ENCODE assay signal across 2 cellular contexts in the genomic region with DNA sequence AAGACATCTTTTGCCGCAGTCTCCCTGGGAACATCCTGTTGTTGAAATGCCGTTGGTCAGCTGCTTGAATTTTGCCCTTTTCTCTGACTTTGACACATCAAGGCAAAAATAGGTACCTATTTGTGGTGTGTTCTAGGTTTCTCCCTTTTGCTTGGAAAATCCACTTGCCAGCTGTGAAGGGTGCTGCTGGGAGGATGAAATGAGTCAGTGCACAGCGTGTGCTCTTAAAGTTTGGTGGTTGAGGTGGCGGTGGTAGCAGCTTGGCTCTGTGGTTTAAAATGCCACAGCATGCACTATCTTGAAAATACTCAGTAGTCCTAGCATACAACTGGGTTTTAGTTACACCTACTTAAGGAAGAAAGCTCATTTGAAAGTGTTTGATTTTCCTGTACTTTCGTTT.
TF ChIP-seq lines count a peak whose summit lies in the region.

No MANE protein-coding gene starts in this region.

TF ChIP-seq in HEK293, 187 proteins besides CTCF, POLR2A, EP300 and RAD21 (continued from another document):
- TF ChIP-seq, protein P1, sequence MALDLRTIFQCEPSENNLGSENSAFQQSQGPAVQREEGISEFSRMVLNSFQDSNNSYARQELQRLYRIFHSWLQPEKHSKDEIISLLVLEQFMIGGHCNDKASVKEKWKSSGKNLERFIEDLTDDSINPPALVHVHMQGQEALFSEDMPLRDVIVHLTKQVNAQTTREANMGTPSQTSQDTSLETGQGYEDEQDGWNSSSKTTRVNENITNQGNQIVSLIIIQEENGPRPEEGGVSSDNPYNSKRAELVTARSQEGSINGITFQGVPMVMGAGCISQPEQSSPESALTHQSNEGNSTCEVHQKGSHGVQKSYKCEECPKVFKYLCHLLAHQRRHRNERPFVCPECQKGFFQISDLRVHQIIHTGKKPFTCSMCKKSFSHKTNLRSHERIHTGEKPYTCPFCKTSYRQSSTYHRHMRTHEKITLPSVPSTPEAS (tag by site-specific recombination; IDR thresholded peaks at IDR 0.05), result no peak

TF ChIP-seq in GM12878, 131 proteins besides CTCF, POLR2A, EP300 and RAD21 (continued from another document):
- TF ChIP-seq, protein P2, sequence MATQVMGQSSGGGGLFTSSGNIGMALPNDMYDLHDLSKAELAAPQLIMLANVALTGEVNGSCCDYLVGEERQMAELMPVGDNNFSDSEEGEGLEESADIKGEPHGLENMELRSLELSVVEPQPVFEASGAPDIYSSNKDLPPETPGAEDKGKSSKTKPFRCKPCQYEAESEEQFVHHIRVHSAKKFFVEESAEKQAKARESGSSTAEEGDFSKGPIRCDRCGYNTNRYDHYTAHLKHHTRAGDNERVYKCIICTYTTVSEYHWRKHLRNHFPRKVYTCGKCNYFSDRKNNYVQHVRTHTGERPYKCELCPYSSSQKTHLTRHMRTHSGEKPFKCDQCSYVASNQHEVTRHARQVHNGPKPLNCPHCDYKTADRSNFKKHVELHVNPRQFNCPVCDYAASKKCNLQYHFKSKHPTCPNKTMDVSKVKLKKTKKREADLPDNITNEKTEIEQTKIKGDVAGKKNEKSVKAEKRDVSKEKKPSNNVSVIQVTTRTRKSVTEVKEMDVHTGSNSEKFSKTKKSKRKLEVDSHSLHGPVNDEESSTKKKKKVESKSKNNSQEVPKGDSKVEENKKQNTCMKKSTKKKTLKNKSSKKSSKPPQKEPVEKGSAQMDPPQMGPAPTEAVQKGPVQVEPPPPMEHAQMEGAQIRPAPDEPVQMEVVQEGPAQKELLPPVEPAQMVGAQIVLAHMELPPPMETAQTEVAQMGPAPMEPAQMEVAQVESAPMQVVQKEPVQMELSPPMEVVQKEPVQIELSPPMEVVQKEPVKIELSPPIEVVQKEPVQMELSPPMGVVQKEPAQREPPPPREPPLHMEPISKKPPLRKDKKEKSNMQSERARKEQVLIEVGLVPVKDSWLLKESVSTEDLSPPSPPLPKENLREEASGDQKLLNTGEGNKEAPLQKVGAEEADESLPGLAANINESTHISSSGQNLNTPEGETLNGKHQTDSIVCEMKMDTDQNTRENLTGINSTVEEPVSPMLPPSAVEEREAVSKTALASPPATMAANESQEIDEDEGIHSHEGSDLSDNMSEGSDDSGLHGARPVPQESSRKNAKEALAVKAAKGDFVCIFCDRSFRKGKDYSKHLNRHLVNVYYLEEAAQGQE (IDR thresholded peaks at IDR 0.05; ENCODE audit: low read depth, low read length), result no peak
- TF ChIP-seq, protein P3, sequence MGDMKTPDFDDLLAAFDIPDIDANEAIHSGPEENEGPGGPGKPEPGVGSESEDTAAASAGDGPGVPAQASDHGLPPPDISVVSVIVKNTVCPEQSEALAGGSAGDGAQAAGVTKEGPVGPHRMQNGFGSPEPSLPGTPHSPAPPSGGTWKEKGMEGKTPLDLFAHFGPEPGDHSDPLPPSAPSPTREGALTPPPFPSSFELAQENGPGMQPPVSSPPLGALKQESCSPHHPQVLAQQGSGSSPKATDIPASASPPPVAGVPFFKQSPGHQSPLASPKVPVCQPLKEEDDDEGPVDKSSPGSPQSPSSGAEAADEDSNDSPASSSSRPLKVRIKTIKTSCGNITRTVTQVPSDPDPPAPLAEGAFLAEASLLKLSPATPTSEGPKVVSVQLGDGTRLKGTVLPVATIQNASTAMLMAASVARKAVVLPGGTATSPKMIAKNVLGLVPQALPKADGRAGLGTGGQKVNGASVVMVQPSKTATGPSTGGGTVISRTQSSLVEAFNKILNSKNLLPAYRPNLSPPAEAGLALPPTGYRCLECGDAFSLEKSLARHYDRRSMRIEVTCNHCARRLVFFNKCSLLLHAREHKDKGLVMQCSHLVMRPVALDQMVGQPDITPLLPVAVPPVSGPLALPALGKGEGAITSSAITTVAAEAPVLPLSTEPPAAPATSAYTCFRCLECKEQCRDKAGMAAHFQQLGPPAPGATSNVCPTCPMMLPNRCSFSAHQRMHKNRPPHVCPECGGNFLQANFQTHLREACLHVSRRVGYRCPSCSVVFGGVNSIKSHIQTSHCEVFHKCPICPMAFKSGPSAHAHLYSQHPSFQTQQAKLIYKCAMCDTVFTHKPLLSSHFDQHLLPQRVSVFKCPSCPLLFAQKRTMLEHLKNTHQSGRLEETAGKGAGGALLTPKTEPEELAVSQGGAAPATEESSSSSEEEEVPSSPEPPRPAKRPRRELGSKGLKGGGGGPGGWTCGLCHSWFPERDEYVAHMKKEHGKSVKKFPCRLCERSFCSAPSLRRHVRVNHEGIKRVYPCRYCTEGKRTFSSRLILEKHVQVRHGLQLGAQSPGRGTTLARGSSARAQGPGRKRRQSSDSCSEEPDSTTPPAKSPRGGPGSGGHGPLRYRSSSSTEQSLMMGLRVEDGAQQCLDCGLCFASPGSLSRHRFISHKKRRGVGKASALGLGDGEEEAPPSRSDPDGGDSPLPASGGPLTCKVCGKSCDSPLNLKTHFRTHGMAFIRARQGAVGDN (IDR thresholded peaks at IDR 0.05), result no peak
- TF ChIP-seq RCOR1 (conservative IDR thresholded peaks at IDR 0.05; ENCODE audit: low read depth, low read length), result 0 out of 2 replicates have a peak, but pooled peaks have one; percentile 28
- peak; percentile 84 for TF ChIP-seq CBFB (IDR thresholded peaks at IDR 0.05; ENCODE audit: low read depth)
- TF ChIP-seq WRNIP1 (IDR thresholded peaks at IDR 0.05; ENCODE audit: borderline replicate concordance, low read depth, low read length), result no peak
- peak; percentile 64 for TF ChIP-seq NR2F1 (conservative IDR thresholded peaks at IDR 0.05)
- TF ChIP-seq ZSCAN29 (IDR thresholded peaks at IDR 0.05), result 0 out of 2 replicates have a peak, but pooled peaks have one; percentile 11
- TF ChIP-seq NFIC (IDR thresholded peaks at IDR 0.05; ENCODE audit: low read depth, low read length), result peak; percentile 91
- TF ChIP-seq EGR1 (IDR thresholded peaks at IDR 0.05; ENCODE audit: borderline replicate concordance in 1 of 2, low read depth in 2 of 2, low read length in 2 of 2), result no peak
- TF ChIP-seq TBL1XR1 (IDR thresholded peaks at IDR 0.05; ENCODE audit: low read depth, low read length), result peak; percentile 44; the same call in 1 of the 2 replicates
- TF ChIP-seq MTA2 (IDR thresholded peaks at IDR 0.05; ENCODE audit: low read depth), result peak; percentile 81
- peak; percentile 86; the same call in 1 of the 2 replicates for TF ChIP-seq TCF3 (IDR thresholded peaks at IDR 0.05; ENCODE audit: borderline replicate concordance, insufficient read depth, low read depth, low read length)
- TF ChIP-seq, protein P4, sequence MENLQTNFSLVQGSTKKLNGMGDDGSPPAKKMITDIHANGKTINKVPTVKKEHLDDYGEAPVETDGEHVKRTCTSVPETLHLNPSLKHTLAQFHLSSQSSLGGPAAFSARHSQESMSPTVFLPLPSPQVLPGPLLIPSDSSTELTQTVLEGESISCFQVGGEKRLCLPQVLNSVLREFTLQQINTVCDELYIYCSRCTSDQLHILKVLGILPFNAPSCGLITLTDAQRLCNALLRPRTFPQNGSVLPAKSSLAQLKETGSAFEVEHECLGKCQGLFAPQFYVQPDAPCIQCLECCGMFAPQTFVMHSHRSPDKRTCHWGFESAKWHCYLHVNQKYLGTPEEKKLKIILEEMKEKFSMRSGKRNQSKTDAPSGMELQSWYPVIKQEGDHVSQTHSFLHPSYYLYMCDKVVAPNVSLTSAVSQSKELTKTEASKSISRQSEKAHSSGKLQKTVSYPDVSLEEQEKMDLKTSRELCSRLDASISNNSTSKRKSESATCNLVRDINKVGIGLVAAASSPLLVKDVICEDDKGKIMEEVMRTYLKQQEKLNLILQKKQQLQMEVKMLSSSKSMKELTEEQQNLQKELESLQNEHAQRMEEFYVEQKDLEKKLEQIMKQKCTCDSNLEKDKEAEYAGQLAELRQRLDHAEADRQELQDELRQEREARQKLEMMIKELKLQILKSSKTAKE (IDR thresholded peaks at IDR 0.05; ENCODE audit: low read depth, poor library complexity, severe bottlenecking), result peak; percentile 63
- peak; percentile 93 for TF ChIP-seq BCL11A (IDR thresholded peaks at IDR 0.05; ENCODE audit: low read depth, low read length)
- peak; percentile 82 for TF ChIP-seq PAX5 (IDR thresholded peaks at IDR 0.05; ENCODE audit: borderline replicate concordance, low read depth, low read length)
- TF ChIP-seq TCF7 (IDR thresholded peaks at IDR 0.05; ENCODE audit: borderline replicate concordance), result 0 out of 2 replicates have a peak, but pooled peaks have one; percentile 20
- TF ChIP-seq POU2F2 (IDR thresholded peaks at IDR 0.05; ENCODE audit: borderline replicate concordance, low read depth, low read length), result peak; percentile 65; the same call in 1 of the 3 replicates
- peak; percentile 69 for TF ChIP-seq MEF2B (IDR thresholded peaks at IDR 0.05; ENCODE audit: partially characterized antibody, poor library complexity, severe bottlenecking)
- no peak for TF ChIP-seq FOXK2 (IDR thresholded peaks at IDR 0.05)
- TF ChIP-seq ZBED1 (IDR thresholded peaks at IDR 0.05; ENCODE audit: borderline replicate concordance), result peak; percentile 42; the same call in 1 of the 2 replicates
- TF ChIP-seq RUNX3 (IDR thresholded peaks at IDR 0.05; ENCODE audit: low read length), result peak; percentile 98
- TF ChIP-seq, protein P5, sequence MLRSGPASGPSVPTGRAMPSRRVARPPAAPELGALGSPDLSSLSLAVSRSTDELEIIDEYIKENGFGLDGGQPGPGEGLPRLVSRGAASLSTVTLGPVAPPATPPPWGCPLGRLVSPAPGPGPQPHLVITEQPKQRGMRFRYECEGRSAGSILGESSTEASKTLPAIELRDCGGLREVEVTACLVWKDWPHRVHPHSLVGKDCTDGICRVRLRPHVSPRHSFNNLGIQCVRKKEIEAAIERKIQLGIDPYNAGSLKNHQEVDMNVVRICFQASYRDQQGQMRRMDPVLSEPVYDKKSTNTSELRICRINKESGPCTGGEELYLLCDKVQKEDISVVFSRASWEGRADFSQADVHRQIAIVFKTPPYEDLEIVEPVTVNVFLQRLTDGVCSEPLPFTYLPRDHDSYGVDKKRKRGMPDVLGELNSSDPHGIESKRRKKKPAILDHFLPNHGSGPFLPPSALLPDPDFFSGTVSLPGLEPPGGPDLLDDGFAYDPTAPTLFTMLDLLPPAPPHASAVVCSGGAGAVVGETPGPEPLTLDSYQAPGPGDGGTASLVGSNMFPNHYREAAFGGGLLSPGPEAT (IDR thresholded peaks at IDR 0.05; ENCODE audit: low read depth), result peak; percentile 73; the same call in 1 of the 2 replicates
- TF ChIP-seq FOXM1 (IDR thresholded peaks at IDR 0.05; ENCODE audit: low read depth, low read length), result peak; percentile 82; the same call in 1 of the 2 replicates
- 0 out of 2 replicates have a peak, but pooled peaks have one; percentile 47 for TF ChIP-seq ATF7 (IDR thresholded peaks at IDR 0.05; ENCODE audit: low read depth)
- TF ChIP-seq, protein P6, sequence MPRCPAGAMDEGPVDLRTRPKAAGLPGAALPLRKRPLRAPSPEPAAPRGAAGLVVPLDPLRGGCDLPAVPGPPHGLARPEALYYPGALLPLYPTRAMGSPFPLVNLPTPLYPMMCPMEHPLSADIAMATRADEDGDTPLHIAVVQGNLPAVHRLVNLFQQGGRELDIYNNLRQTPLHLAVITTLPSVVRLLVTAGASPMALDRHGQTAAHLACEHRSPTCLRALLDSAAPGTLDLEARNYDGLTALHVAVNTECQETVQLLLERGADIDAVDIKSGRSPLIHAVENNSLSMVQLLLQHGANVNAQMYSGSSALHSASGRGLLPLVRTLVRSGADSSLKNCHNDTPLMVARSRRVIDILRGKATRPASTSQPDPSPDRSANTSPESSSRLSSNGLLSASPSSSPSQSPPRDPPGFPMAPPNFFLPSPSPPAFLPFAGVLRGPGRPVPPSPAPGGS (IDR thresholded peaks at IDR 0.05; ENCODE audit: borderline replicate concordance, insufficient read depth, low read depth, low read length, poor library complexity, severe bottlenecking), result peak; percentile 32
- TF ChIP-seq IRF4 (IDR thresholded peaks at IDR 0.05; ENCODE audit: low read depth, low read length), result peak; percentile 85
TF ChIP-seq in GM12878: peak in this region for 40.
